In genomic region chr5:172251419-172251818, GRCh38 we compare ENCODE assay signal across 2 cellular contexts.
TF ChIP-seq lines count a peak whose summit lies in the region.

No MANE protein-coding gene starts in this region.

TF ChIP-seq in HepG2, 621 proteins besides CTCF, POLR2A, EP300 and RAD21:
- TF ChIP-seq ZNF136 (CRISPR knock-in tag; IDR thresholded peaks at IDR 0.05; ENCODE audit: low read depth) (peak; percentile 80; the same call in 1 of the 2 replicates), ZNF772 (CRISPR knock-in tag; IDR thresholded peaks at IDR 0.05) (no peak)
TF ChIP-seq in HepG2: peak in this region for 1.

TF ChIP-seq in GM12878, 131 proteins besides CTCF, POLR2A, EP300 and RAD21:
- TF ChIP-seq CBX5 (IDR thresholded peaks at IDR 0.05; ENCODE audit: low read depth) (peak; percentile 97), BHLHE40 (IDR thresholded peaks at IDR 0.05; ENCODE audit: borderline replicate concordance in 1 of 2, low read depth in 2 of 2, low read length in 1 of 2) (no peak), ZNF384 (IDR thresholded peaks at IDR 0.05; ENCODE audit: borderline replicate concordance, low read depth, low read length) (peak; percentile 70)
